In the genomic region with DNA sequence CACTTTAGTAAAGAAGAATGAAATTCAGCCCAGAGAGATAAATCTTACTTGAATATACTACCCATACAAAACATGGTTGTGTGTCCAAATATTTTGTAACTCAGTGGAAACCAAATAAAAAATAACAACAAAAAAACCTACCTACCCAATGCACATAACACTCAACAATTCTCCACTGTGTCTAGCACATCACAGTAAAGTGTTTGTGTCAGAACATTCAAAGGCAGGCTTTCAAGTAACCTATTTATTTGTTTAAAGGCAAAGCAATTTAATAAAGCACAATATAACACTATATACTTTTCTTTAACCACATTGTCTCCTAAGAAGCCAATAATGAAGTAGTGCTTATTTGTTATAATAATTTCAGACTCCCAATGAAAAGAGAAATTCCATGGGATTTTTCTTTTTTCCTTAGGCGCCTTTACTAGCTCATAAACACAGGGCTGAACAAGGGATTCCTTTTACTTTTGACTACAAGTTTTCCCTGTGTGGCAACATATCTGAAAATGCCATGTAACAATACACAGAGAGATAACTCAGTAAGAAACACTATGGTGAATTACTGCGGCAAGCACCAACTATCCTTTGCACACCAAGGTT, we compare ENCODE assay signal across 25 cellular contexts.
"Had no signal": no experiment of that assay in that cellular context is flagged by ENCODE, and none has a peak within 500 bp of the region (broad histone marks: within the 10 kb centered on the region; RNA-seq: fewer than 3 reads in every experiment).

No MANE protein-coding gene starts in this region.

- DNase-seq: cerebellar nuclear complex; effector CD8-positive, alpha-beta T cell; endodermal cell; foreskin fibroblast; glutamatergic neuron; heart right ventricle; hippocampal formation; left colon; mesendoderm; midbrain; naive thymus-derived CD4-positive, alpha-beta T cell; posterior cingulate gyrus; psoas muscle; right cardiac atrium; sigmoid colon; stimulated activated CD4-positive, alpha-beta T cell treated with anti-CD3 and anti-CD28 coated beads, Interleukin-2, amount 100 ng/mL, for 24 hours; stimulated activated CD4-positive, alpha-beta T cell treated with anti-CD3 and anti-CD28 coated beads, Interleukin-4, amount 100 ng/mL, for 24 hours; thyroid gland had no signal

- ATAC-seq: esophagus mucosa; gastroesophageal sphincter; heart right ventricle; left colon; naive thymus-derived CD4-positive, alpha-beta T cell; psoas muscle; right cardiac atrium; stimulated activated effector memory CD8-positive, alpha-beta T cell treated with anti-CD3 and anti-CD28 coated beads, Interleukin-12 subunit alpha, Interleukin-12 subunit beta, amount 100 ng/mL, for 72 hours had no signal

- H3K4me3 ChIP-seq: gastroesophageal sphincter, heart right ventricle, lung, neural progenitor cell, psoas muscle, sigmoid colon, suprapubic skin, thyroid gland had no signal

- H3K9me3 ChIP-seq: gastroesophageal sphincter, heart right ventricle, psoas muscle, sigmoid colon, suprapubic skin, thyroid gland had no signal

- H3K27me3 ChIP-seq: gastroesophageal sphincter, heart right ventricle, neural progenitor cell, sigmoid colon, suprapubic skin, thyroid gland had no signal

- H3K27ac ChIP-seq: epithelial cell of prostate, gastroesophageal sphincter, heart right ventricle, neural progenitor cell, psoas muscle, sigmoid colon, suprapubic skin, thyroid gland had no signal

- H3K4me1 ChIP-seq: gastroesophageal sphincter, psoas muscle, thyroid gland had no signal
